In genomic region chr6:106608080-106608668, GRCh38 we compare ENCODE assay signal across 8 cellular contexts. TPM values are rescaled to one million over a fixed set of nuclear protein-coding genes. Genes with fewer than 3 reads are reported as not detected.
DNase-seq lines count a peak whose midpoint lies in the region; ATAC-seq and TF ChIP-seq lines count a peak whose summit lies in the region.

No MANE protein-coding gene starts in this region.

- ATAC-seq in GM19463 (IDR thresholded peaks at IDR 0.05; ENCODE audit: unreplicated experiment) = peak; percentile 73

- TF ChIP-seq EP300 in Ishikawa (IDR thresholded peaks at IDR 0.05; ENCODE audit: borderline replicate concordance) = no peak

- peak; percentile 52 for TF ChIP-seq RAD21 in Ishikawa (IDR thresholded peaks at IDR 0.05; ENCODE audit: low read depth)

- H3K4me3 ChIP-seq in epithelial cell of esophagus (ENCODE audit: low read length) = no peak overlapping the region

- peak; percentile 79 for TF ChIP-seq CTCF in epithelial cell of esophagus (IDR thresholded peaks at IDR 0.05; ENCODE audit: insufficient read depth, low read depth, low read length, missing control alignments)

- DNase-seq in activated CD4-positive, alpha-beta T cell treated with anti-CD3 and anti-CD28 coated beads for 48 hours = peak; percentile 6
- DNase-seq in activated CD4-positive, alpha-beta T cell treated with anti-CD3 and anti-CD28 coated beads, Interleukin-2, amount 50 U/mL, for 4 hours = no peak
- DNase-seq in SHP77 (lab: John Stamatoyannopoulos, UW) (peak; percentile 40 to 58), epithelial cell of esophagus (ENCODE audit: low read depth) (peak; percentile 87), non-pigmented ciliary epithelial cell (ENCODE audit: low read depth) (peak; percentile 34), mesenteric fat pad (ENCODE audit: low spot score) (no peak)

TF ChIP-seq in Ishikawa, 13 proteins besides CTCF, POLR2A, EP300 and RAD21:
- no peak for TF ChIP-seq ZBTB7A (IDR thresholded peaks at IDR 0.05; ENCODE audit: low read depth)
- TF ChIP-seq CREB1 (IDR thresholded peaks at IDR 0.05; ENCODE audit: low read depth) = no peak
- TF ChIP-seq TCF12 (IDR thresholded peaks at IDR 0.05; ENCODE audit: low read depth) = no peak
- no peak for TF ChIP-seq REST (IDR thresholded peaks at IDR 0.05; ENCODE audit: low read depth)
- TF ChIP-seq CEBPB (IDR thresholded peaks at IDR 0.05) = no peak
- no peak for TF ChIP-seq MAX (IDR thresholded peaks at IDR 0.05)
- no peak for TF ChIP-seq TEAD4 (IDR thresholded peaks at IDR 0.05)
- no peak for TF ChIP-seq YY1 (IDR thresholded peaks at IDR 0.05; ENCODE audit: low read depth)
- TF ChIP-seq NFIC (IDR thresholded peaks at IDR 0.05) = no peak
- no peak for TF ChIP-seq EGR1 (IDR thresholded peaks at IDR 0.05)
- TF ChIP-seq TAF1 (IDR thresholded peaks at IDR 0.05; ENCODE audit: low read depth) = no peak
- no peak for TF ChIP-seq USF1 (IDR thresholded peaks at IDR 0.05)
- TF ChIP-seq FOXM1 (IDR thresholded peaks at IDR 0.05; ENCODE audit: borderline replicate concordance, low read depth) = no peak

RNA-seq across cellular contexts. Expression of gene RTN4IP1, which starts 21.1 kb away (rescaled TPM):
- 4.8 TPM for total RNA-seq in mesenteric fat pad

RNA-seq across cellular contexts. Expression of gene QRSL1, which starts 21.2 kb away (rescaled TPM):
- 9.0 TPM for total RNA-seq in mesenteric fat pad

Comparison
In these comparisons a context has a peak if more than half of its experiments do, and no peak if none do; other contexts are left out.
1. DNase-seq: peak in activated CD4-positive, alpha-beta T cell treated with anti-CD3 and anti-CD28 coated beads for 48 hours (single experiment), SHP77 (2 of 2), epithelial cell of esophagus (single experiment) and non-pigmented ciliary epithelial cell (single experiment); none in activated CD4-positive, alpha-beta T cell treated with anti-CD3 and anti-CD28 coated beads, Interleukin-2, amount 50 U/mL, for 4 hours (0 of 2) and mesenteric fat pad (single experiment).